8 cellular contexts compared by ENCODE assay signal in genomic region chr17:43360739-43361498, GRCh38. TPM values are rescaled to one million over a fixed set of nuclear protein-coding genes. Genes with fewer than 3 reads are reported as not detected.
DNase-seq lines count a peak whose midpoint lies in the region; ATAC-seq and TF ChIP-seq lines count a peak whose summit lies in the region.

No MANE protein-coding gene starts in this region.

- TF ChIP-seq CTCF in progenitor cell of endocrine pancreas (IDR thresholded peaks at IDR 0.05; ENCODE audit: unreplicated experiment), result no peak

- H3K9me3 Mint-ChIP-seq in progenitor cell of endocrine pancreas (ENCODE audit: low read depth), result peaks cover 8% of the 10 kb centered on the region

- peak; percentile 72 for ATAC-seq in HG02610 (IDR thresholded peaks at IDR 0.05; ENCODE audit: unreplicated experiment)
- ATAC-seq in left ventricle myocardium superior, result peak; percentile 86

- peak; percentile 99 for DNase-seq in GF-D8 (lab: John Stamatoyannopoulos, UW)
- peak; percentile 98 for DNase-seq in NCI-H128 (lab: John Stamatoyannopoulos, UW; ENCODE audit: unreplicated experiment)
- DNase-seq in T follicular helper cell (ENCODE audit: low read depth), result peak; percentile 73
- DNase-seq in amniotic epithelial cell (ENCODE audit: low read depth), result peak; percentile 100
- DNase-seq in left ventricle myocardium superior, result peak; percentile 88
- DNase-seq in progenitor cell of endocrine pancreas (ENCODE audit: low spot score, unreplicated experiment), result peak; percentile 56
- peak; percentile 88 for DNase-seq in ureter (ENCODE audit: low spot score)

- H3K4me3 Mint-ChIP-seq in progenitor cell of endocrine pancreas (ENCODE audit: low read depth), result peak overlapping the region; percentile 76

- peaks cover 3% of the 10 kb centered on the region for H3K4me1 Mint-ChIP-seq in progenitor cell of endocrine pancreas (ENCODE audit: low read depth)

- peaks cover 8% of the 10 kb centered on the region for H3K36me3 Mint-ChIP-seq in progenitor cell of endocrine pancreas (ENCODE audit: insufficient read depth)

- intact Hi-C loops in left ventricle myocardium superior (cut with micrococcal nuclease), result no loop called here

- H3K27me3 Mint-ChIP-seq in progenitor cell of endocrine pancreas, result no peaks in the 10 kb centered on the region

- peak overlapping the region; percentile 100 for H3K27ac Mint-ChIP-seq in progenitor cell of endocrine pancreas

RNA-seq across cellular contexts. Expression of gene ARL4D, which starts 37.9 kb away (rescaled TPM):
- total RNA-seq in left ventricle myocardium superior (6.7 TPM), progenitor cell of endocrine pancreas (4.9 and 5.9 TPM in 2 replicates), ureter (34.3 TPM)

Comparison
In these comparisons a context has a peak if more than half of its experiments do, and no peak if none do; other contexts are left out.
1. Peak in every context shown above with its lines: DNase-seq and ATAC-seq.